In genomic region chr17:27989046-27989445, GRCh38 we compare ENCODE assay signal across 2 cellular contexts.
TF ChIP-seq lines count a peak whose summit lies in the region.

No MANE protein-coding gene starts in this region.

TF ChIP-seq in SK-N-SH, 30 proteins besides CTCF, POLR2A, EP300 and RAD21 (continued from another document):
- TF ChIP-seq, protein P1, sequence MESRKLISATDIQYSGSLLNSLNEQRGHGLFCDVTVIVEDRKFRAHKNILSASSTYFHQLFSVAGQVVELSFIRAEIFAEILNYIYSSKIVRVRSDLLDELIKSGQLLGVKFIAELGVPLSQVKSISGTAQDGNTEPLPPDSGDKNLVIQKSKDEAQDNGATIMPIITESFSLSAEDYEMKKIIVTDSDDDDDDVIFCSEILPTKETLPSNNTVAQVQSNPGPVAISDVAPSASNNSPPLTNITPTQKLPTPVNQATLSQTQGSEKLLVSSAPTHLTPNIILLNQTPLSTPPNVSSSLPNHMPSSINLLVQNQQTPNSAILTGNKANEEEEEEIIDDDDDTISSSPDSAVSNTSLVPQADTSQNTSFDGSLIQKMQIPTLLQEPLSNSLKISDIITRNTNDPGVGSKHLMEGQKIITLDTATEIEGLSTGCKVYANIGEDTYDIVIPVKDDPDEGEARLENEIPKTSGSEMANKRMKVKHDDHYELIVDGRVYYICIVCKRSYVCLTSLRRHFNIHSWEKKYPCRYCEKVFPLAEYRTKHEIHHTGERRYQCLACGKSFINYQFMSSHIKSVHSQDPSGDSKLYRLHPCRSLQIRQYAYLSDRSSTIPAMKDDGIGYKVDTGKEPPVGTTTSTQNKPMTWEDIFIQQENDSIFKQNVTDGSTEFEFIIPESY (IDR thresholded peaks at IDR 0.05; ENCODE audit: borderline replicate concordance, low read depth), result no peak
- TF ChIP-seq TEAD4 (IDR thresholded peaks at IDR 0.05; ENCODE audit: borderline replicate concordance, insufficient read depth), result no peak
- TF ChIP-seq ELF1 (IDR thresholded peaks at IDR 0.05), result no peak
TF ChIP-seq in SK-N-SH: peak in this region for 0.

TF ChIP-seq in SK-N-SH treated with all-trans-retinoic acid at 6 μM for 48 hours, 23 proteins besides CTCF, POLR2A, EP300 and RAD21 (continued from another document):
- TF ChIP-seq OSR1 (CRISPR knock-in tag; IDR thresholded peaks at IDR 0.05), result no peak
- no peak for TF ChIP-seq ZFP3 (CRISPR knock-in tag; IDR thresholded peaks at IDR 0.05)
